ENCODE assay signal across 7 cellular contexts in genomic region chr2:189412330-189412953, GRCh38. TPM values are rescaled to one million over a fixed set of nuclear protein-coding genes. Genes with fewer than 3 reads are reported as not detected.
DNase-seq lines count a peak whose midpoint lies in the region; ATAC-seq and TF ChIP-seq lines count a peak whose summit lies in the region.

No MANE protein-coding gene starts in this region.

- no peaks in the 10 kb centered on the region for H3K27me3 ChIP-seq in RWPE2 (ENCODE audit: insufficient read depth, poor library complexity, severe bottlenecking)

- TF ChIP-seq CTCF in RWPE2 (IDR thresholded peaks at IDR 0.05; ENCODE audit: poor library complexity, severe bottlenecking) (peak; percentile 88), brain (conservative IDR thresholded peaks at IDR 0.05) (peak; percentile 92 to 93)

- peak; percentile 55 for DNase-seq in G401 (ENCODE audit: low spot score)
- DNase-seq in HT1080 (ENCODE audit: low read depth): peak; percentile 28
- DNase-seq in RWPE2 (ENCODE audit: low spot score): no peak
- peak; percentile 43 for DNase-seq in kidney tubule cell (ENCODE audit: low spot score)
- DNase-seq in stimulated activated CD4-positive, alpha-beta T cell treated with anti-CD3 and anti-CD28 coated beads, Interleukin-4, amount 100 ng/mL, for 4 hours: peak; percentile 19 to 22

- no peaks in the 10 kb centered on the region for H3K9me3 ChIP-seq in RWPE2 (ENCODE audit: severe bottlenecking)

- ATAC-seq in GM21360 (IDR thresholded peaks at IDR 0.05; ENCODE audit: unreplicated experiment) (peak; percentile 70), RWPE2 (ENCODE audit: low read depth) (peak; percentile 42; the same call in 2 of the 3 replicates)

- in situ Hi-C loops in G401 (cut with HindIII; ENCODE audit: low sequenced_read_pairs): no loop called here

- H3K36me3 Mint-ChIP-seq in brain: no peaks in the 10 kb centered on the region

- H3K27me3 Mint-ChIP-seq in brain: no peaks in the 10 kb centered on the region

- H3K4me1 Mint-ChIP-seq in brain: peaks cover 16% of the 10 kb centered on the region

- peak overlapping the region in 2 of 5 experiments; percentile 38 to 79 for H3K27ac Mint-ChIP-seq in brain

- H3K27ac ChIP-seq in RWPE2 (ENCODE audit: poor library complexity, severe bottlenecking): peak overlapping the region; percentile 42

- H3K4me3 Mint-ChIP-seq in brain: no peak overlapping the region

- no peaks in the 10 kb centered on the region for H3K9me3 Mint-ChIP-seq in brain

- H3K4me1 ChIP-seq in RWPE2 (ENCODE audit: insufficient read depth, poor library complexity, severe bottlenecking): peaks cover 30% of the 10 kb centered on the region

- H3K36me3 ChIP-seq in RWPE2 (ENCODE audit: low read depth): no peaks in the 10 kb centered on the region

- no peak overlapping the region for H3K4me3 ChIP-seq in RWPE2 (ENCODE audit: severe bottlenecking)

RNA-seq across cellular contexts. Expression of gene WDR75, which starts 28.8 kb away (rescaled TPM):
- total RNA-seq in G401 (2014; rRNA removed; shearing (Covaris generic)): 77.2 and 107 TPM in 2 replicates
- 75.1 and 99.1 TPM in 2 replicates for total RNA-seq in HT1080 (2014; rRNA removed; shearing (Covaris generic))
- 56.3 and 67.4 TPM in 2 replicates for polyA plus RNA-seq in HT1080 (2015; cell fraction: cytosol; rRNA removed)
- 192 and 205 TPM in 2 replicates for polyA plus RNA-seq in HT1080 (2015; cell fraction: nucleus; rRNA removed)
- polyA plus RNA-seq in brain (ENCODE audit: insufficient read depth, low read depth, low replicate concordance): 8.0 TPM
